8 cellular contexts compared by ENCODE assay signal in the genomic region with DNA sequence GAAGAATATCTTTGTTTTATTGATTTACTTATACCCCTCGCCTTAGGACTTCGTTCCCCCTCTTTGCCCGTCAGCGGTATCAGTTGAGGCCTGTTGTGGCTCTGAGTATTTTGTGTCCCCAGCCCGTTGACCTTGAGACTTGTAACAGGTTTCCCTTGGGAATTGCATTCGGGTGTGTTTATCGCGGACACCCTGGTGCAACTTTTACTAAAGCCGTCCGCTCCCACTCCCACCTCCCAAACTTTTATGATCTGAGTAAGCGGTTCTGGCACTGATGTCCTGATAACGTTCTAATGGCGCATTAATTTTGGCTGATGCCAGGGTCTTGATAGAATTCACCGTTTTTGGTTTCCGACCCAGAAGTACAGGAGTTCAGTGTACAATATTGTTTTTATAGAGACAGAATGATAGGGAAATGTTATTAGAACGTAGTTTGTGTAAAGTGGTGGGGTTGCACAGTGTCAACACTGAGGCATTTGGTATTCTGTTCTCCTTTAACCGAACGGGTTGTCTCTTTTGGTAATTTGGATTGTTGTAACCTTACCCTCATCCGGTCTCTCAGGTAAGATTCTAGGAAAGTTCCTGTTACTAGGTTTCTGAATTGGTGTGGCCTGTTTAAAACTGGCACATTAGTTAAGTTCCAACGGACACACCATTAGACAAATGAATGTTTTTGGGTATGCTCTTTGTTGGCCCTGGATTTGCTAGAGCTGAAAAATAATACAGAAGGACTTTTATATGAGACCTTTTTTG. TPM values are rescaled to one million over a fixed set of nuclear protein-coding genes. Genes with fewer than 3 reads are reported as not detected.
A peak's percentile ranks its signal among the peaks of the same experiment; 100 is the strongest.
DNase-seq lines count a peak whose midpoint lies in the region; ATAC-seq and TF ChIP-seq lines count a peak whose summit lies in the region.

No MANE protein-coding gene starts in this region.

- POLR2A ChIA-PET in PC-9 (lab: Charles Lee; ENCODE audit: unreplicated experiment), result interaction anchor here (0.5 kb wide), 1 partner anchor 16 kb away, joined by 13 read pairs; no protein-coding TSS in a partner anchor

- no peaks in the 10 kb centered on the region for H3K9me2 ChIP-seq in PC-9 (ENCODE audit: insufficient read depth)

- TSS peak; percentile 31 for BruUV-seq in PC-9 (replicated peaks; lab: Mats Ljungman, UMichigan)

- peak in 1 of 2 donors; percentile 11 for ATAC-seq in upper lobe of left lung (ENCODE audit: low FRiP score in 2 of 2)
- ATAC-seq in GM18873 (IDR thresholded peaks at IDR 0.05; ENCODE audit: low FRiP score, unreplicated experiment), result no peak

- H3K9me3 ChIP-seq in PC-9 (ENCODE audit: insufficient read depth, low read depth) (no peaks in the 10 kb centered on the region), upper lobe of left lung (no peaks in the 10 kb centered on the region)

- peaks cover 32% of the 10 kb centered on the region for H3K4me1 ChIP-seq in PC-9 (replicated peaks; ENCODE audit: insufficient read depth)
- H3K4me1 ChIP-seq in upper lobe of left lung, result peaks cover 20 to 40% (median 33%) of the 10 kb centered on the region in 4 donors

- peak overlapping the region; percentile 56 for H3K27ac ChIP-seq in PC-9
- H3K27ac ChIP-seq in upper lobe of left lung, result peak overlapping the region; percentile 79 to 98 (median 92)

- peak overlapping the region; percentile 82 for H2AFZ ChIP-seq in PC-9

- intact Hi-C loops in PC-9 (cut with micrococcal nuclease; ENCODE audit: unreplicated experiment), result loop anchor here (1.0 to 5.0 kb wide), 2 partner anchors 48 to 53 kb away; a partner anchor contains a TSS

- peak; percentile 70 for DNase-seq in activated CD8-positive, alpha-beta memory T cell treated with anti-CD3 and anti-CD28 coated beads for 24 hours
- no peak for DNase-seq in activated CD8-positive, alpha-beta memory T cell treated with anti-CD3 and anti-CD28 coated beads, Interleukin-2, amount 50 U/mL, for 4 hours
- DNase-seq in PC-9, result no peak
- peak; percentile 39 for DNase-seq in dermis blood vessel endothelial cell
- DNase-seq in medulla oblongata (ENCODE audit: extremely low spot score), result peak; percentile 27
- no peak for DNase-seq in upper lobe of left lung
- no peak for DNase-seq in middle frontal gyrus (ENCODE audit: extremely low spot score, low spot score)

- H3K4me3 ChIP-seq in PC-9 (peak overlapping the region; percentile 79), upper lobe of left lung (peak overlapping the region; percentile 71 to 99 (median 89))

- no peak for TF ChIP-seq EP300 in upper lobe of left lung (IDR thresholded peaks at IDR 0.05)

- H3K27me3 ChIP-seq in PC-9 (ENCODE audit: insufficient read depth, low read depth) (no peaks in the 10 kb centered on the region), upper lobe of left lung (no peaks in the 10 kb centered on the region)

- WGBS in upper lobe of left lung, 2 donors, result 1% methylated on average over 20 of the region's 20 CpGs

- peaks cover 46% of the 10 kb centered on the region for H3K79me2 ChIP-seq in PC-9 (ENCODE audit: low read depth)

- CTCF ChIA-PET in PC-9 (lab: Charles Lee), result interaction anchor here (0.7 kb wide), 2 partner anchors 211 to 407 kb away, joined by 7 to 10 read pairs; no protein-coding TSS in a partner anchor

- H4K20me1 ChIP-seq in PC-9 (ENCODE audit: insufficient read depth), result no peaks in the 10 kb centered on the region

- TF ChIP-seq CTCF in PC-9 (conservative IDR thresholded peaks at IDR 0.05) (no peak), upper lobe of left lung (IDR thresholded peaks at IDR 0.05) (no peak)

- H3K36me3 ChIP-seq in PC-9 (ENCODE audit: low read depth) (peaks cover 27% of the 10 kb centered on the region), upper lobe of left lung (peaks cover 15 to 46% (median 23%) of the 10 kb centered on the region in 4 donors)

- peaks cover 30% of the 10 kb centered on the region for H3F3A ChIP-seq in PC-9 (ENCODE audit: insufficient read depth, low read depth)

- peak overlapping the region; percentile 81 for H3K4me2 ChIP-seq in PC-9

- TF ChIP-seq POLR2A in upper lobe of left lung (IDR thresholded peaks at IDR 0.05), result no peak

RNA-seq across cellular contexts. Expression of a gene that starts 47.8 kb away (rescaled TPM):
- total RNA-seq in PC-9 (2021), result 23.9 and 25.4 TPM in 2 replicates
- 3.6 and 14.1 TPM in 2 replicates for total RNA-seq in dermis blood vessel endothelial cell
- 1 to 10 TPM in 2 of 6 donors, under 1 TPM in 1, not detected in 3; 0.46 to 1.1 (median 1.1) TPM for total RNA-seq in upper lobe of left lung

RNA-seq across cellular contexts. Expression of a gene that starts 48.1 kb away (rescaled TPM):
- total RNA-seq in PC-9 (2021), result 185 and 190 TPM in 2 replicates
- total RNA-seq in dermis blood vessel endothelial cell, result 39.0 and 113 TPM in 2 replicates
- total RNA-seq in upper lobe of left lung, result 10 to 100 TPM in 2 of 6 donors, 1 to 10 TPM in 4; 6.8 to 22.0 (median 8.3) TPM

RNA-seq across cellular contexts. Expression of a gene that starts 53.5 kb away (rescaled TPM):
- total RNA-seq in PC-9 (2021), result 133 and 199 TPM in 2 replicates
- total RNA-seq in dermis blood vessel endothelial cell, result 73.3 and 92.7 TPM in 2 replicates
- total RNA-seq in upper lobe of left lung, result 100 to 1,000 TPM; 130 to 264 (median 200) TPM

RNA-seq across cellular contexts. Expression of a gene that starts 54.0 kb away (rescaled TPM):
- 0.70 TPM in 1 of 2 replicates, not detected in the other for total RNA-seq in PC-9 (2021)
- total RNA-seq in dermis blood vessel endothelial cell, result not detected in 2 replicates
- under 1 TPM in 2 of 6 donors, not detected in 4; 0.09 to 0.30 TPM for total RNA-seq in upper lobe of left lung

Comparison
In these comparisons a context has a peak if more than half of its experiments do, and no peak if none do; other contexts are left out.
1. DNase-seq: peak in activated CD8-positive, alpha-beta memory T cell treated with anti-CD3 and anti-CD28 coated beads for 24 hours (single experiment), dermis blood vessel endothelial cell (single experiment) and medulla oblongata (single experiment); none in activated CD8-positive, alpha-beta memory T cell treated with anti-CD3 and anti-CD28 coated beads, Interleukin-2, amount 50 U/mL, for 4 hours (single experiment), PC-9 (0 of 2), upper lobe of left lung (0 of 2) and middle frontal gyrus (single experiment).